15 cellular contexts compared by ENCODE assay signal in genomic region chr7:101772508-101773306, GRCh38. TPM values are rescaled to one million over a fixed set of nuclear protein-coding genes. Genes with fewer than 3 reads are reported as not detected.
DNase-seq lines count a peak whose midpoint lies in the region; FAIRE-seq and TF ChIP-seq lines count a peak whose summit lies in the region.
"Had no signal": no experiment of that assay in that cellular context is flagged by ENCODE, and none has a peak within 500 bp of the region (broad histone marks: within the 10 kb centered on the region; RNA-seq: fewer than 3 reads in every experiment).

No MANE protein-coding gene starts in this region.

- H3K27ac Mint-ChIP-seq in chondrocyte (ENCODE audit: unreplicated experiment): peak overlapping the region; percentile 28

- no peaks in the 10 kb centered on the region for H3K9me3 ChIP-seq in BLaER1 treated with 17β-estradiol and CSF1 and Interleukin-3, amounts not matched to agents 10 nM and 100 nM (replicated peaks in 1 of 11)
- H3K9me3 ChIP-seq: BLaER1, HAP-1 had no signal

- H3K36me3 Mint-ChIP-seq in chondrocyte (ENCODE audit: low read depth): peaks cover 2% of the 10 kb centered on the region

- no peaks in the 10 kb centered on the region for H3K27me3 ChIP-seq in BLaER1 treated with 17β-estradiol and CSF1 and Interleukin-3, amounts not matched to agents 10 nM and 100 nM
- H3K27me3 ChIP-seq: BLaER1 had no signal

- H3K4me1 ChIP-seq in BLaER1 treated with 17β-estradiol and CSF1 and Interleukin-3, amounts not matched to agents 10 nM and 100 nM: peaks cover 0 to 8% (median 6%) of the 10 kb centered on the region in 10 experiments; a peak in 13 of 20 replicates
- H3K4me1 ChIP-seq: HAP-1 had no signal

- H3K27ac ChIP-seq in BLaER1 treated with 17β-estradiol and CSF1 and Interleukin-3, amounts not matched to agents 10 nM and 100 nM: no peak overlapping the region
- H3K27ac ChIP-seq: BLaER1, KMS-11 had no signal

- peaks cover 2% of the 10 kb centered on the region for H3K4me1 Mint-ChIP-seq in chondrocyte (ENCODE audit: low read depth)

- peak; percentile 28 for DNase-seq in DMS 273 treated with DMSO at 0.1 percent for 48 hours (lab: John Stamatoyannopoulos, UW)
- DNase-seq in NCI-H446 treated with DMSO at 0.1 percent for 48 hours (lab: John Stamatoyannopoulos, UW): peak; percentile 16
- DNase-seq in chondrocyte (ENCODE audit: low spot score): no peak
- no peak for DNase-seq in activated T-cell treated with anti-CD3 and anti-CD28 coated beads, Interleukin-2, amount 50 U/mL, for 1 hour
- no peak for DNase-seq in activated CD4-positive, CD25-positive, alpha-beta regulatory T cell (lab: John Stamatoyannopoulos, UW)
- DNase-seq in D721Med (ENCODE audit: insufficient read length, low spot score): no peak
- DNase-seq: DMS53, MM.1S, NCI-H1092 treated with DMSO at 0.1 percent for 48 hours, NCI-H2081 treated with DMSO at 0.1 percent for 48 hours, NCI-H524 treated with DMSO at 0.1 percent for 48 hours had no signal

- no peaks in the 10 kb centered on the region for H3K9me3 Mint-ChIP-seq in chondrocyte (ENCODE audit: low read depth)

- no peak overlapping the region for H3K4me3 Mint-ChIP-seq in chondrocyte (ENCODE audit: unreplicated experiment)

- peak overlapping the region in 9 of 11 experiments; percentile 1 to 45 (median 21); a peak in 8 of 22 replicates for H3K4me2 ChIP-seq in BLaER1 treated with 17β-estradiol and CSF1 and Interleukin-3, amounts not matched to agents 10 nM and 100 nM
- H3K4me2 ChIP-seq: BLaER1, KMS-11 had no signal

- H3K9ac ChIP-seq in BLaER1 treated with 17β-estradiol and CSF1 and Interleukin-3, amounts not matched to agents 10 nM and 100 nM: no peak overlapping the region
- H3K9ac ChIP-seq: BLaER1, KMS-11 had no signal

- no peak overlapping the region for H3K4me3 ChIP-seq in BLaER1 treated with 17β-estradiol and CSF1 and Interleukin-3, amounts not matched to agents 10 nM and 100 nM
- H3K4me3 ChIP-seq: BLaER1, HAP-1 had no signal

- FAIRE-seq in D721Med (lab: Jason Lieb, UNC): no peak

- H3K27me3 Mint-ChIP-seq in chondrocyte (ENCODE audit: low read depth): peaks cover 27% of the 10 kb centered on the region

- H4K20me1 ChIP-seq in BLaER1 treated with 17β-estradiol and CSF1 and Interleukin-3, amounts not matched to agents 10 nM and 100 nM: no peaks in the 10 kb centered on the region; a peak in 1 of 22 replicates
- H4K20me1 ChIP-seq: BLaER1 had no signal

- TF ChIP-seq CTCF in chondrocyte (IDR thresholded peaks at IDR 0.05) (no peak), D721Med (IDR thresholded peaks at IDR 0.05; ENCODE audit: insufficient read depth, missing control alignments) (no peak)

- H3K36me3 ChIP-seq in BLaER1 treated with 17β-estradiol and CSF1 and Interleukin-3, amounts not matched to agents 10 nM and 100 nM: no peaks in the 10 kb centered on the region
- H3K36me3 ChIP-seq: BLaER1, HAP-1 had no signal

RNA-seq across cellular contexts. Expression of gene CUX1, which starts 44.7 kb away (rescaled TPM):
- total RNA-seq in chondrocyte: 112 to 154 TPM (median 118 TPM) in 3 replicates

Comparison
In these comparisons a context has a peak if more than half of its experiments do, and no peak if none do; other contexts are left out.
1. DNase-seq: peak in DMS 273 treated with DMSO at 0.1 percent for 48 hours (single experiment) and NCI-H446 treated with DMSO at 0.1 percent for 48 hours (single experiment); none in chondrocyte (single experiment), activated T-cell treated with anti-CD3 and anti-CD28 coated beads, Interleukin-2, amount 50 U/mL, for 1 hour (single experiment), activated CD4-positive, CD25-positive, alpha-beta regulatory T cell (0 of 4) and D721Med (single experiment).